8 cellular contexts compared by ENCODE assay signal in genomic region chr3:146543461-146544012, GRCh38. TPM values are rescaled to one million over a fixed set of nuclear protein-coding genes. Genes with fewer than 3 reads are reported as not detected.
DNase-seq lines count a peak whose midpoint lies in the region; ATAC-seq and TF ChIP-seq lines count a peak whose summit lies in the region.

No MANE protein-coding gene starts in this region.

- H3K4me1 Mint-ChIP-seq in stimulated activated naive CD8-positive, alpha-beta T cell treated with anti-CD3 and anti-CD28 coated beads, Interleukin-15, amount 100 ng/mL, for 72 hours, result peaks cover 71% of the 10 kb centered on the region

- H4K20me1 ChIP-seq in GM23248 (ENCODE audit: insufficient read depth) (no peaks in the 10 kb centered on the region), Loucy (ENCODE audit: insufficient read depth, low read length, poor library complexity, severe bottlenecking) (peaks cover 50% of the 10 kb centered on the region)

- H3K27me3 ChIP-seq in GM23248 (replicated peaks; ENCODE audit: insufficient read depth) (no peaks in the 10 kb centered on the region), Loucy (ENCODE audit: insufficient read depth, low read length, poor library complexity, severe bottlenecking) (no peaks in the 10 kb centered on the region)

- 2 to 3% methylated on average over 10 of the region's 10 CpGs for WGBS in GM23248 (ENCODE audit: low coverage in 1 of 2, low lambda C conversion rate in 2 of 2, missing lambda C conversion rate in 2 of 2), 2 experiments

- in situ Hi-C loops in GM23248 (cut with MboI), result no loop called here

- peak overlapping the region; percentile 83 to 98 for H3K4me3 Mint-ChIP-seq in stimulated activated naive CD8-positive, alpha-beta T cell treated with anti-CD3 and anti-CD28 coated beads, Interleukin-15, amount 100 ng/mL, for 72 hours

- H3K27me3 Mint-ChIP-seq in stimulated activated naive CD8-positive, alpha-beta T cell treated with anti-CD3 and anti-CD28 coated beads, Interleukin-15, amount 100 ng/mL, for 72 hours, result no peaks in the 10 kb centered on the region

- H3K79me2 ChIP-seq in GM23248 (ENCODE audit: insufficient read depth) (peaks cover 17% of the 10 kb centered on the region; the same call in 1 of the 2 replicates), Loucy (ENCODE audit: insufficient read depth, low read length) (peaks cover 54% of the 10 kb centered on the region)

- H3K9me3 Mint-ChIP-seq in stimulated activated naive CD8-positive, alpha-beta T cell treated with anti-CD3 and anti-CD28 coated beads, Interleukin-15, amount 100 ng/mL, for 72 hours, result no peaks in the 10 kb centered on the region

- H3K9me2 ChIP-seq in GM23248 (ENCODE audit: insufficient read depth), result no peaks in the 10 kb centered on the region
- H3K9me2 ChIP-seq in Loucy (replicated peaks; ENCODE audit: low read depth, low read length), result no peaks in the 10 kb centered on the region

- H3K4me1 ChIP-seq in GM23248 (ENCODE audit: insufficient read depth) (peaks cover 17% of the 10 kb centered on the region), Loucy (ENCODE audit: insufficient read depth, low read length, poor library complexity, severe bottlenecking) (peaks cover 34% of the 10 kb centered on the region)

- H3F3A ChIP-seq in GM23248 (ENCODE audit: insufficient read depth), result no peaks in the 10 kb centered on the region
- peaks cover 3% of the 10 kb centered on the region; the same call in 1 of the 2 replicates for H3F3A ChIP-seq in Loucy (ENCODE audit: low read depth)

- TF ChIP-seq CTCF in Loucy (conservative IDR thresholded peaks at IDR 0.05; ENCODE audit: low read length), result no peak

- H3K36me3 ChIP-seq in GM23248 (ENCODE audit: low read depth) (no peaks in the 10 kb centered on the region), Loucy (ENCODE audit: insufficient read depth, low read length) (no peaks in the 10 kb centered on the region)

- no peak for ATAC-seq in stimulated activated naive CD8-positive, alpha-beta T cell treated with anti-CD3 and anti-CD28 coated beads, Interleukin-15, amount 100 ng/mL, for 72 hours

- peak overlapping the region; percentile 80 to 99 for H3K27ac Mint-ChIP-seq in stimulated activated naive CD8-positive, alpha-beta T cell treated with anti-CD3 and anti-CD28 coated beads, Interleukin-15, amount 100 ng/mL, for 72 hours

- H3K9me3 ChIP-seq in GM23248 (ENCODE audit: low read depth), result no peaks in the 10 kb centered on the region
- no peaks in the 10 kb centered on the region for H3K9me3 ChIP-seq in Loucy (ENCODE audit: insufficient read depth, low read depth, low read length)

- H3K9ac ChIP-seq in GM23248, result peak overlapping the region; percentile 90
- H3K9ac ChIP-seq in Loucy (ENCODE audit: low read depth, low read length, poor library complexity, severe bottlenecking), result peak overlapping the region; percentile 92

- DNase-seq in GM23248 (peak; percentile 65), astrocyte of the hippocampus (ENCODE audit: low read depth, low spot score) (peak; percentile 37), iris pigment epithelial cell (ENCODE audit: low read depth) (peak; percentile 43), iPS-NIHi7 (ENCODE audit: extremely low spot score) (no peak)
- DNase-seq in stimulated activated naive CD8-positive, alpha-beta T cell treated with anti-CD3 and anti-CD28 coated beads, Interleukin-15, amount 100 ng/mL, for 72 hours, result no peak
- DNase-seq in stimulated activated CD4-positive, alpha-beta T cell treated with anti-CD3 and anti-CD28 coated beads, Interleukin-15, amount 100 ng/mL, for 24 hours, result no peak

- H3K4me3 ChIP-seq in GM08714 (ENCODE audit: low read length) (peak overlapping the region; percentile 85), GM23248 (peak overlapping the region; percentile 94), Loucy (ENCODE audit: low read length, poor library complexity, severe bottlenecking) (peak overlapping the region; percentile 95)

- H3K27ac ChIP-seq in GM23248, result peak overlapping the region; percentile 83

- H2AFZ ChIP-seq in GM23248, result peak overlapping the region; percentile 92
- peak overlapping the region; percentile 98 for H2AFZ ChIP-seq in Loucy (ENCODE audit: low read length)

- peak overlapping the region; percentile 93 for H3K4me2 ChIP-seq in GM23248 (ENCODE audit: unreplicated experiment)
- peak overlapping the region; percentile 91 for H3K4me2 ChIP-seq in Loucy (ENCODE audit: low read depth, low read length, poor library complexity, severe bottlenecking)

RNA-seq across cellular contexts. Expression of gene PLSCR1, which starts 0.9 kb away (rescaled TPM):
- 23.7 and 31.7 TPM in 2 replicates for total RNA-seq in GM23248 (2014; rRNA removed; shearing (Covaris generic))
- polyA plus RNA-seq in GM23248 (2016; fragmentation: Nextera tagmentation; extraction: Ambion mirVana), result 28.5 and 28.7 TPM in 2 replicates

Comparison
In these comparisons a context has a peak if more than half of its experiments do, and no peak if none do; other contexts are left out.
1. DNase-seq: peak in GM23248 (single experiment), astrocyte of the hippocampus (single experiment) and iris pigment epithelial cell (single experiment); none in stimulated activated naive CD8-positive, alpha-beta T cell treated with anti-CD3 and anti-CD28 coated beads, Interleukin-15, amount 100 ng/mL, for 72 hours (0 of 2), stimulated activated CD4-positive, alpha-beta T cell treated with anti-CD3 and anti-CD28 coated beads, Interleukin-15, amount 100 ng/mL, for 24 hours (single experiment) and iPS-NIHi7 (single experiment).
2. Peak in every context shown above with its lines, with median percentiles within 50 percentile points of each other: H3K4me3 ChIP-seq.